ENCODE assay signal across 1 cellular context in genomic region chr3:99646107-99646435, GRCh38.
TF ChIP-seq lines count a peak whose summit lies in the region.

No MANE protein-coding gene starts in this region.

TF ChIP-seq in SK-N-SH, 30 proteins besides CTCF, POLR2A, EP300 and RAD21 (continued from another document):
- no peak for TF ChIP-seq FOXM1 (IDR thresholded peaks at IDR 0.05; ENCODE audit: low read depth)
- no peak for TF ChIP-seq RCOR1 (IDR thresholded peaks at IDR 0.05; ENCODE audit: low read length)
- TF ChIP-seq, protein P1, sequence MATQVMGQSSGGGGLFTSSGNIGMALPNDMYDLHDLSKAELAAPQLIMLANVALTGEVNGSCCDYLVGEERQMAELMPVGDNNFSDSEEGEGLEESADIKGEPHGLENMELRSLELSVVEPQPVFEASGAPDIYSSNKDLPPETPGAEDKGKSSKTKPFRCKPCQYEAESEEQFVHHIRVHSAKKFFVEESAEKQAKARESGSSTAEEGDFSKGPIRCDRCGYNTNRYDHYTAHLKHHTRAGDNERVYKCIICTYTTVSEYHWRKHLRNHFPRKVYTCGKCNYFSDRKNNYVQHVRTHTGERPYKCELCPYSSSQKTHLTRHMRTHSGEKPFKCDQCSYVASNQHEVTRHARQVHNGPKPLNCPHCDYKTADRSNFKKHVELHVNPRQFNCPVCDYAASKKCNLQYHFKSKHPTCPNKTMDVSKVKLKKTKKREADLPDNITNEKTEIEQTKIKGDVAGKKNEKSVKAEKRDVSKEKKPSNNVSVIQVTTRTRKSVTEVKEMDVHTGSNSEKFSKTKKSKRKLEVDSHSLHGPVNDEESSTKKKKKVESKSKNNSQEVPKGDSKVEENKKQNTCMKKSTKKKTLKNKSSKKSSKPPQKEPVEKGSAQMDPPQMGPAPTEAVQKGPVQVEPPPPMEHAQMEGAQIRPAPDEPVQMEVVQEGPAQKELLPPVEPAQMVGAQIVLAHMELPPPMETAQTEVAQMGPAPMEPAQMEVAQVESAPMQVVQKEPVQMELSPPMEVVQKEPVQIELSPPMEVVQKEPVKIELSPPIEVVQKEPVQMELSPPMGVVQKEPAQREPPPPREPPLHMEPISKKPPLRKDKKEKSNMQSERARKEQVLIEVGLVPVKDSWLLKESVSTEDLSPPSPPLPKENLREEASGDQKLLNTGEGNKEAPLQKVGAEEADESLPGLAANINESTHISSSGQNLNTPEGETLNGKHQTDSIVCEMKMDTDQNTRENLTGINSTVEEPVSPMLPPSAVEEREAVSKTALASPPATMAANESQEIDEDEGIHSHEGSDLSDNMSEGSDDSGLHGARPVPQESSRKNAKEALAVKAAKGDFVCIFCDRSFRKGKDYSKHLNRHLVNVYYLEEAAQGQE (IDR thresholded peaks at IDR 0.05; ENCODE audit: low read depth, low read length), result no peak
- TF ChIP-seq, protein P2, sequence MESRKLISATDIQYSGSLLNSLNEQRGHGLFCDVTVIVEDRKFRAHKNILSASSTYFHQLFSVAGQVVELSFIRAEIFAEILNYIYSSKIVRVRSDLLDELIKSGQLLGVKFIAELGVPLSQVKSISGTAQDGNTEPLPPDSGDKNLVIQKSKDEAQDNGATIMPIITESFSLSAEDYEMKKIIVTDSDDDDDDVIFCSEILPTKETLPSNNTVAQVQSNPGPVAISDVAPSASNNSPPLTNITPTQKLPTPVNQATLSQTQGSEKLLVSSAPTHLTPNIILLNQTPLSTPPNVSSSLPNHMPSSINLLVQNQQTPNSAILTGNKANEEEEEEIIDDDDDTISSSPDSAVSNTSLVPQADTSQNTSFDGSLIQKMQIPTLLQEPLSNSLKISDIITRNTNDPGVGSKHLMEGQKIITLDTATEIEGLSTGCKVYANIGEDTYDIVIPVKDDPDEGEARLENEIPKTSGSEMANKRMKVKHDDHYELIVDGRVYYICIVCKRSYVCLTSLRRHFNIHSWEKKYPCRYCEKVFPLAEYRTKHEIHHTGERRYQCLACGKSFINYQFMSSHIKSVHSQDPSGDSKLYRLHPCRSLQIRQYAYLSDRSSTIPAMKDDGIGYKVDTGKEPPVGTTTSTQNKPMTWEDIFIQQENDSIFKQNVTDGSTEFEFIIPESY (IDR thresholded peaks at IDR 0.05; ENCODE audit: borderline replicate concordance, low read depth), result no peak
- no peak for TF ChIP-seq EZH2phosphoT487 (IDR thresholded peaks at IDR 0.05; ENCODE audit: borderline replicate concordance, low read depth)
- TF ChIP-seq CHD2 (IDR thresholded peaks at IDR 0.05; ENCODE audit: low read length, partially characterized antibody), result no peak
TF ChIP-seq in SK-N-SH: peak in this region for 0.
